ENCODE assay signal across 8 cellular contexts in genomic region chr9:79570449-79571308, GRCh38. TPM values are rescaled to one million over a fixed set of nuclear protein-coding genes. Genes with fewer than 3 reads are reported as not detected.
DNase-seq lines count a peak whose midpoint lies in the region; ATAC-seq and TF ChIP-seq lines count a peak whose summit lies in the region.

No MANE protein-coding gene starts in this region.

- H3K27ac ChIP-seq in AG04450 (ENCODE audit: low read depth, low read length) = peak overlapping the region; percentile 83

- H3K36me3 Mint-ChIP-seq in brain = peaks cover 2% of the 10 kb centered on the region

- H3K9me3 ChIP-seq in AG04450 (ENCODE audit: control insufficient read depth, insufficient read depth, low read length) = no peaks in the 10 kb centered on the region

- peak overlapping the region in 4 of 5 experiments; percentile 52 to 70 (median 67) for H3K27ac Mint-ChIP-seq in brain

- POLR2A ChIA-PET in AG04450 (lab: Yijun Ruan, JAX) = interaction anchor here (0.6 to 1.8 kb wide), 15 partner anchors 14 to 1882 kb away, joined by 3 to 21 read pairs (median 4); no protein-coding TSS in a partner anchor

- no peak for DNase-seq in AG04450 (ENCODE audit: low read depth, low spot score)
- peak; percentile 33 for DNase-seq in H4 (ENCODE audit: low spot score)
- DNase-seq in T-helper 1 cell = peak in 3 of 5 donors; percentile 17 to 33 (median 20)
- peak; percentile 68 for DNase-seq in islet precursor cell
- DNase-seq in stimulated activated CD4-positive, alpha-beta T cell treated with anti-CD3 and anti-CD28 coated beads, Interleukin-15, amount 100 ng/mL, for 24 hours = peak; percentile 68

- H3K4me3 ChIP-seq in AG04450 (ENCODE audit: low read depth, low read length) = peak overlapping the region; percentile 78

- peaks cover 58% of the 10 kb centered on the region for H3K27me3 Mint-ChIP-seq in brain

- TF ChIP-seq CTCF in AG04450 (IDR thresholded peaks at IDR 0.05; ENCODE audit: low read depth, low read length) (no peak), brain (conservative IDR thresholded peaks at IDR 0.05) (no peak)

- H3K4me1 Mint-ChIP-seq in brain = peaks cover 24% of the 10 kb centered on the region

- CTCF ChIA-PET in AG04450 (lab: Charles Lee) = interaction anchor here (1.0 to 1.8 kb wide), 4 partner anchors 14 to 1131 kb away, joined by 3 to 10 read pairs (median 6); no protein-coding TSS in a partner anchor

- H3K4me3 Mint-ChIP-seq in brain = no peak overlapping the region

- ATAC-seq in GM21360 (IDR thresholded peaks at IDR 0.05; ENCODE audit: unreplicated experiment) (no peak), GM21381 (IDR thresholded peaks at IDR 0.05; ENCODE audit: unreplicated experiment) (no peak)

- H3K9me3 Mint-ChIP-seq in brain = peaks cover 2 to 16% (median 7%) of the 10 kb centered on the region in 5 experiments

- no peaks in the 10 kb centered on the region for H3K27me3 ChIP-seq in AG04450 (ENCODE audit: control insufficient read depth, insufficient read depth, low read length)

RNA-seq across cellular contexts. Expression of gene TLE4, which starts 1.1 kb away (rescaled TPM):
- polyA plus RNA-seq in AG04450 (2011; rRNA removed) (42.2 and 53.4 TPM in 2 replicates), brain (ENCODE audit: insufficient read depth, low read depth, low replicate concordance) (24.9 TPM)
- 114 and 117 TPM in 2 replicates for polyA minus RNA-seq in AG04450 (2011; rRNA and poly(A)+ RNA removed)
- total RNA-seq in H4 (2014; rRNA removed; shearing (Covaris generic)) = 27.8 and 32.1 TPM in 2 replicates
